ENCODE assay signal across 23 cellular contexts in genomic region chr17:40025559-40025958, GRCh38. TPM values are rescaled to one million over a fixed set of nuclear protein-coding genes. Genes with fewer than 3 reads are reported as not detected.
A peak's percentile ranks its signal among the peaks of the same experiment; 100 is the strongest.
DNase-seq lines count a peak whose midpoint lies in the region; ATAC-seq, FAIRE-seq and TF ChIP-seq lines count a peak whose summit lies in the region.
"Had no signal": no experiment of that assay in that cellular context is flagged by ENCODE, and none has a peak within 500 bp of the region (broad histone marks: within the 10 kb centered on the region; RNA-seq: fewer than 3 reads in every experiment).

No MANE protein-coding gene starts in this region.

- FAIRE-seq in endothelial cell of umbilical vein (lab: Jason Lieb, UNC), result no peak
- FAIRE-seq: TTC549 had no signal

- H3K27me3 ChIP-seq in endothelial cell of umbilical vein (ENCODE audit: control insufficient read depth in 2 of 2, insufficient read depth in 2 of 2, low read length in 2 of 2) (no peaks in the 10 kb centered on the region), gastrocnemius medialis (no peaks in the 10 kb centered on the region)

- no peak overlapping the region for H3K4me2 ChIP-seq in endothelial cell of umbilical vein (ENCODE audit: insufficient read depth, low read length)

- dilution Hi-C loops in endothelial cell of umbilical vein (cut with MboI; ENCODE audit: extremely low pct_ligation_motif_present, low sequenced_read_pairs), result no loop called here

- no peak for DNase-seq in activated CD8-positive, alpha-beta T cell treated with anti-CD3 and anti-CD28 coated beads, Interleukin-2, amount 10 ng/mL, durations not matched to agents 7 days and 5 days
- no peak for DNase-seq in activated CD8-positive, alpha-beta T cell treated with anti-CD3 and anti-CD28 coated beads for 36 hours
- DNase-seq in RWPE1 (ENCODE audit: low spot score), result no peak
- no peak for DNase-seq in endothelial cell of umbilical vein (ENCODE audit: low read depth, low spot score)
- no peak for DNase-seq in gastrocnemius medialis
- DNase-seq in stimulated activated CD4-positive, alpha-beta T cell treated with anti-CD3 and anti-CD28 coated beads, Interleukin-4, amount 100 ng/mL, for 24 hours, result no peak
- no peak for DNase-seq in NCI-H146 (lab: John Stamatoyannopoulos, UW)
- DNase-seq: amygdala; cerebellar nuclear complex; effector memory CD8-positive, alpha-beta T cell; NCI-H1105 treated with DMSO at 0.1 percent for 48 hours; NCI-H69 had no signal

- ATAC-seq in activated CD8-positive, alpha-beta T cell treated with anti-CD3 and anti-CD28 coated beads, Interleukin-2, amount 10 ng/mL, durations not matched to agents 7 days and 5 days, result no peak
- ATAC-seq in activated CD8-positive, alpha-beta T cell treated with anti-CD3 and anti-CD28 coated beads for 36 hours, result no peak
- ATAC-seq in gastrocnemius medialis (no peak), GM21381 (IDR thresholded peaks at IDR 0.05; ENCODE audit: unreplicated experiment) (no peak)
- ATAC-seq: Panc1; stimulated activated effector memory CD8-positive, alpha-beta T cell treated with anti-CD3 and anti-CD28 coated beads, Interleukin-12 subunit alpha, Interleukin-12 subunit beta, amount 100 ng/mL, for 72 hours had no signal

- no peaks in the 10 kb centered on the region for H3K9me1 ChIP-seq in endothelial cell of umbilical vein (replicated peaks; ENCODE audit: control insufficient read depth, extremely low read depth, insufficient read depth, low read length)

- H3K36me3 Mint-ChIP-seq in activated CD8-positive, alpha-beta T cell treated with anti-CD3 and anti-CD28 coated beads, Interleukin-2, amount 10 ng/mL, durations not matched to agents 7 days and 5 days (ENCODE audit: low read depth), result peaks cover 46% of the 10 kb centered on the region
- peaks cover 39% of the 10 kb centered on the region for H3K36me3 Mint-ChIP-seq in activated CD8-positive, alpha-beta T cell treated with anti-CD3 and anti-CD28 coated beads for 36 hours (ENCODE audit: low read depth)

- peak overlapping the region; percentile 72 for H3K27ac Mint-ChIP-seq in activated CD8-positive, alpha-beta T cell treated with anti-CD3 and anti-CD28 coated beads, Interleukin-2, amount 10 ng/mL, durations not matched to agents 7 days and 5 days
- H3K27ac Mint-ChIP-seq in activated CD8-positive, alpha-beta T cell treated with anti-CD3 and anti-CD28 coated beads for 36 hours, result no peak overlapping the region
- H3K27ac Mint-ChIP-seq: activated CD4-positive, alpha-beta T cell treated with anti-CD3 and anti-CD28 coated beads, Interleukin-2, amount 10 ng/mL, durations not matched to agents 24 days and 14 days; CD14-positive monocyte; stimulated activated effector memory CD8-positive, alpha-beta T cell treated with anti-CD3 and anti-CD28 coated beads, Interleukin-12 subunit alpha, Interleukin-12 subunit beta, amount 100 ng/mL, for 72 hours had no signal

- H3K27ac ChIP-seq in RWPE1 (peak overlapping the region; percentile 99), endothelial cell of umbilical vein (ENCODE audit: insufficient read depth, low read depth, low read length) (peak overlapping the region; percentile 99), gastrocnemius medialis (peak overlapping the region; percentile 71 to 99 (median 94))
- H3K27ac ChIP-seq: thoracic aorta had no signal

- no peaks in the 10 kb centered on the region for H3K9me3 Mint-ChIP-seq in activated CD8-positive, alpha-beta T cell treated with anti-CD3 and anti-CD28 coated beads, Interleukin-2, amount 10 ng/mL, durations not matched to agents 7 days and 5 days (ENCODE audit: insufficient read depth)
- H3K9me3 Mint-ChIP-seq in activated CD8-positive, alpha-beta T cell treated with anti-CD3 and anti-CD28 coated beads for 36 hours, result no peaks in the 10 kb centered on the region
- H3K9me3 Mint-ChIP-seq: activated CD4-positive, alpha-beta T cell treated with anti-CD3 and anti-CD28 coated beads, Interleukin-2, amount 10 ng/mL, durations not matched to agents 24 days and 14 days; activated T-cell treated with anti-CD3 and anti-CD28 coated beads, Interleukin-2, amount 50 U/mL, for 4 hours; CD14-positive monocyte; effector memory CD8-positive, alpha-beta T cell; stimulated activated effector memory CD8-positive, alpha-beta T cell treated with anti-CD3 and anti-CD28 coated beads, Interleukin-12 subunit alpha, Interleukin-12 subunit beta, amount 100 ng/mL, for 72 hours had no signal

- H3K9ac ChIP-seq in endothelial cell of umbilical vein (replicated peaks; ENCODE audit: extremely low read depth, insufficient read depth, low read length), result peak overlapping the region; percentile 10

- intact Hi-C loops in activated CD8-positive, alpha-beta T cell treated with anti-CD3 and anti-CD28 coated beads for 36 hours (cut with micrococcal nuclease), result no loop called here
- intact Hi-C loops in endothelial cell of umbilical vein (cut with micrococcal nuclease), result no loop called here
- intact Hi-C loops in gastrocnemius medialis (cut with DNase I; ENCODE audit: low total_unique reads), result no loop called here

- no peak for TF ChIP-seq POLR2A in endothelial cell of umbilical vein (IDR thresholded peaks at IDR 0.05; ENCODE audit: low read depth, low read length)
- no peak for TF ChIP-seq POLR2A in gastrocnemius medialis (IDR thresholded peaks at IDR 0.05)

- POLR2A ChIA-PET in activated CD8-positive, alpha-beta T cell treated with anti-CD3 and anti-CD28 coated beads, Interleukin-2, amount 10 ng/mL, durations not matched to agents 7 days and 5 days (lab: Charles Lee), result no interaction called here
- POLR2A ChIA-PET in activated CD8-positive, alpha-beta T cell treated with anti-CD3 and anti-CD28 coated beads for 36 hours (lab: Charles Lee), result interaction anchor here (1.0 to 2.1 kb wide), 3 partner anchors 10 to 98 kb away, joined by 3 to 15 read pairs (median 3); partner anchors contain the start of genes CSF3 and MED24
- POLR2A ChIA-PET in RWPE1 (lab: Yijun Ruan, JAX; ENCODE audit: low non-redundant PET) (interaction anchor here (0.6 kb wide), 1 partner anchor 52 kb away, joined by 3 read pairs; no protein-coding TSS in a partner anchor), endothelial cell of umbilical vein (lab: Charles Lee) (interaction anchor here (1.5 kb wide), 1 partner anchor 10 kb away, joined by 5 read pairs; the partner anchor contains the start of gene CSF3)

- no peak overlapping the region for H3K4me3 ChIP-seq in endothelial cell of umbilical vein (replicated peaks in 1 of 3; ENCODE audit: insufficient read depth in 1 of 3, low read depth in 1 of 3, low read length in 3 of 3)
- no peak overlapping the region for H3K4me3 ChIP-seq in gastrocnemius medialis
- H3K4me3 ChIP-seq: thoracic aorta had no signal

- H3K9me3 ChIP-seq in endothelial cell of umbilical vein (replicated peaks; ENCODE audit: control insufficient read depth, insufficient read depth, low read length) (no peaks in the 10 kb centered on the region), gastrocnemius medialis (no peaks in the 10 kb centered on the region)
- H3K9me3 ChIP-seq: thoracic aorta had no signal

- H3K36me3 ChIP-seq in endothelial cell of umbilical vein (ENCODE audit: control insufficient read depth in 2 of 2, extremely low read depth in 1 of 2, insufficient read depth in 2 of 2, low read length in 2 of 2) (peaks cover 3 to 28% of the 10 kb centered on the region in 2 experiments), gastrocnemius medialis (peaks cover 0 to 57% of the 10 kb centered on the region in 2 donors)

- H4K20me1 ChIP-seq in endothelial cell of umbilical vein (replicated peaks; ENCODE audit: control insufficient read depth, extremely low read depth, insufficient read depth, low read length), result no peaks in the 10 kb centered on the region

- in situ Hi-C loops in gastrocnemius medialis (cut with MboI; ENCODE audit: low sequenced_read_pairs in 4 of 4), result loop anchor here in 1 of 4 donors (25.0 kb wide), 1 partner anchor 137 kb away; no protein-coding TSS in a partner anchor

- no TSS peak for BruUV-seq in endothelial cell of umbilical vein (replicated peaks; lab: Mats Ljungman, UMichigan)

- no peak overlapping the region for H2AFZ ChIP-seq in endothelial cell of umbilical vein (ENCODE audit: low read depth, low read length)

- H3K4me1 ChIP-seq in endothelial cell of umbilical vein (ENCODE audit: control insufficient read depth, extremely low read depth, insufficient read depth, low read length), result peaks cover 61% of the 10 kb centered on the region
- peaks cover 47 to 57% of the 10 kb centered on the region in 2 donors for H3K4me1 ChIP-seq in gastrocnemius medialis

- CTCF ChIA-PET in activated CD8-positive, alpha-beta T cell treated with anti-CD3 and anti-CD28 coated beads, Interleukin-2, amount 10 ng/mL, durations not matched to agents 7 days and 5 days (lab: Charles Lee), result interaction anchor here (1.0 to 5.0 kb wide), 10 partner anchors 11 to 153 kb away, joined by 3 to 110 read pairs (median 5); partner anchors contain the start of gene CSF3
- CTCF ChIA-PET in activated CD8-positive, alpha-beta T cell treated with anti-CD3 and anti-CD28 coated beads for 36 hours (lab: Charles Lee), result interaction anchor here (0.9 to 4.9 kb wide), 20 partner anchors 11 to 403 kb away, joined by 3 to 79 read pairs (median 6); partner anchors contain the start of genes CSF3, MED24, MIEN1 and RAPGEFL1
- CTCF ChIA-PET in RWPE1 (lab: Yijun Ruan, JAX) (interaction anchor here (0.6 to 3.9 kb wide), 7 partner anchors 9 to 90 kb away, joined by 3 to 57 read pairs (median 3); partner anchors contain the start of gene CSF3), endothelial cell of umbilical vein (lab: Charles Lee) (interaction anchor here (0.8 to 5.5 kb wide), 10 partner anchors 10 to 143 kb away, joined by 3 to 246 read pairs (median 5); partner anchors contain the start of gene CSF3)

- no peak overlapping the region for H3K4me3 Mint-ChIP-seq in activated CD8-positive, alpha-beta T cell treated with anti-CD3 and anti-CD28 coated beads, Interleukin-2, amount 10 ng/mL, durations not matched to agents 7 days and 5 days
- no peak overlapping the region for H3K4me3 Mint-ChIP-seq in activated CD8-positive, alpha-beta T cell treated with anti-CD3 and anti-CD28 coated beads for 36 hours
- H3K4me3 Mint-ChIP-seq: activated T-cell treated with anti-CD3 and anti-CD28 coated beads, Interleukin-2, amount 50 U/mL, for 4 hours; CD14-positive monocyte; stimulated activated effector memory CD8-positive, alpha-beta T cell treated with anti-CD3 and anti-CD28 coated beads, Interleukin-12 subunit alpha, Interleukin-12 subunit beta, amount 100 ng/mL, for 72 hours had no signal

- no peaks in the 10 kb centered on the region for H3K27me3 Mint-ChIP-seq in activated CD8-positive, alpha-beta T cell treated with anti-CD3 and anti-CD28 coated beads, Interleukin-2, amount 10 ng/mL, durations not matched to agents 7 days and 5 days (ENCODE audit: low read depth)
- no peaks in the 10 kb centered on the region for H3K27me3 Mint-ChIP-seq in activated CD8-positive, alpha-beta T cell treated with anti-CD3 and anti-CD28 coated beads for 36 hours
- H3K27me3 Mint-ChIP-seq: activated CD4-positive, alpha-beta T cell treated with anti-CD3 and anti-CD28 coated beads, Interleukin-2, amount 10 ng/mL, durations not matched to agents 24 days and 14 days; effector memory CD8-positive, alpha-beta T cell had no signal

- H3K79me2 ChIP-seq in endothelial cell of umbilical vein (ENCODE audit: control insufficient read depth, insufficient read depth, low read length), result no peaks in the 10 kb centered on the region

- peaks cover 23% of the 10 kb centered on the region for H3K4me1 Mint-ChIP-seq in activated CD8-positive, alpha-beta T cell treated with anti-CD3 and anti-CD28 coated beads, Interleukin-2, amount 10 ng/mL, durations not matched to agents 7 days and 5 days (ENCODE audit: low read depth)
- H3K4me1 Mint-ChIP-seq in activated CD8-positive, alpha-beta T cell treated with anti-CD3 and anti-CD28 coated beads for 36 hours (ENCODE audit: low read depth), result peaks cover 16% of the 10 kb centered on the region
- H3K4me1 Mint-ChIP-seq: CD14-positive monocyte had no signal

- no peak for TF ChIP-seq CTCF in activated CD8-positive, alpha-beta T cell treated with anti-CD3 and anti-CD28 coated beads for 36 hours (IDR thresholded peaks at IDR 0.05)
- TF ChIP-seq CTCF in RWPE1 (conservative IDR thresholded peaks at IDR 0.05; ENCODE audit: low read depth) (no peak), endothelial cell of umbilical vein (IDR thresholded peaks at IDR 0.05; ENCODE audit: extremely low read depth in 1 of 2, insufficient read depth in 1 of 2, low read depth in 1 of 2, low read length in 2 of 2) (no peak), gastrocnemius medialis (IDR thresholded peaks at IDR 0.05 in 4 of 5, conservative IDR thresholded peaks at IDR 0.05 in 1 of 5) (no peak)

RNA-seq across cellular contexts. Expression of gene CSF3, which starts 10.3 kb away (rescaled TPM):
- total RNA-seq in activated CD8-positive, alpha-beta T cell treated with anti-CD3 and anti-CD28 coated beads, Interleukin-2, amount 10 ng/mL, durations not matched to agents 7 days and 5 days, result not detected
- not detected for total RNA-seq in activated CD8-positive, alpha-beta T cell treated with anti-CD3 and anti-CD28 coated beads for 36 hours
- total RNA-seq in endothelial cell of umbilical vein (2.4 and 2.9 TPM in 2 replicates), gastrocnemius medialis (10 to 100 TPM; 11.4 to 20.6 (median 16.3) TPM)
- polyA plus RNA-seq in endothelial cell of umbilical vein, result 0.80 and 1.0 TPM in 2 replicates
- polyA plus RNA-seq in endothelial cell of umbilical vein (2011; cell fraction: cytosol; rRNA removed), result 0.96 and 1.5 TPM in 2 replicates
- polyA plus RNA-seq in endothelial cell of umbilical vein (2011; cell fraction: nucleus; rRNA removed), result 2.5 and 2.7 TPM in 2 replicates
- 1.6 and 3.1 TPM in 2 replicates for polyA plus RNA-seq in endothelial cell of umbilical vein (2012)
- 0.21 and 0.51 TPM in 2 replicates for polyA minus RNA-seq in endothelial cell of umbilical vein
- not detected for polyA minus RNA-seq in endothelial cell of umbilical vein (2011; cell fraction: cytosol; rRNA and poly(A)+ RNA removed)
- polyA minus RNA-seq in endothelial cell of umbilical vein (2011; cell fraction: nucleus; rRNA and poly(A)+ RNA removed), result 0.72 and 1.8 TPM in 2 replicates
- total RNA-seq: A172; activated CD4-positive, alpha-beta T cell treated with anti-CD3 and anti-CD28 coated beads, Interleukin-2, amount 10 ng/mL, durations not matched to agents 24 days and 14 days; activated T-cell treated with anti-CD3 and anti-CD28 coated beads, Interleukin-2, amount 50 U/mL, for 4 hours; kidney epithelial cell had no signal
- polyA plus RNA-seq: CD14-positive monocyte, neural cell had no signal

RNA-seq across cellular contexts. Expression of gene MED24, which starts 28.6 kb away (rescaled TPM):
- 10 to 100 TPM; 93.4 to 96.7 TPM for total RNA-seq in activated CD8-positive, alpha-beta T cell treated with anti-CD3 and anti-CD28 coated beads, Interleukin-2, amount 10 ng/mL, durations not matched to agents 7 days and 5 days
- 10 to 100 TPM; 90.2 to 96.4 TPM for total RNA-seq in activated CD8-positive, alpha-beta T cell treated with anti-CD3 and anti-CD28 coated beads for 36 hours
- total RNA-seq in endothelial cell of umbilical vein (120 and 124 TPM in 2 replicates), gastrocnemius medialis (100 to 1,000 TPM in 2 of 4 donors, 10 to 100 TPM in 2; 54.2 to 124 (median 93.9) TPM)
- 120 and 122 TPM in 2 replicates for polyA plus RNA-seq in endothelial cell of umbilical vein
- 98.6 and 101 TPM in 2 replicates for polyA plus RNA-seq in endothelial cell of umbilical vein (2011; cell fraction: cytosol; rRNA removed)
- 353 and 444 TPM in 2 replicates for polyA plus RNA-seq in endothelial cell of umbilical vein (2011; cell fraction: nucleus; rRNA removed)
- 97.1 and 98.7 TPM in 2 replicates for polyA plus RNA-seq in endothelial cell of umbilical vein (2012)
- polyA minus RNA-seq in endothelial cell of umbilical vein, result 152 and 208 TPM in 2 replicates
- 84.2 TPM for polyA minus RNA-seq in endothelial cell of umbilical vein (2011; cell fraction: cytosol; rRNA and poly(A)+ RNA removed)
- polyA minus RNA-seq in endothelial cell of umbilical vein (2011; cell fraction: nucleus; rRNA and poly(A)+ RNA removed), result 180 and 192 TPM in 2 replicates

RNA-seq across cellular contexts. Expression of gene THRA, which starts 37.2 kb away (rescaled TPM):
- total RNA-seq in activated CD8-positive, alpha-beta T cell treated with anti-CD3 and anti-CD28 coated beads, Interleukin-2, amount 10 ng/mL, durations not matched to agents 7 days and 5 days, result 1 to 10 TPM; 8.7 to 9.7 TPM
- 10 to 100 TPM; 11.1 to 13.8 TPM for total RNA-seq in activated CD8-positive, alpha-beta T cell treated with anti-CD3 and anti-CD28 coated beads for 36 hours
- 24.9 and 29.6 TPM in 2 replicates for total RNA-seq in endothelial cell of umbilical vein
- polyA plus RNA-seq in endothelial cell of umbilical vein, result 17.4 and 18.8 TPM in 2 replicates
- polyA plus RNA-seq in endothelial cell of umbilical vein (2011; cell fraction: cytosol; rRNA removed), result 17.9 and 18.5 TPM in 2 replicates
- 14.3 and 20.5 TPM in 2 replicates for polyA plus RNA-seq in endothelial cell of umbilical vein (2011; cell fraction: nucleus; rRNA removed)
- polyA plus RNA-seq in endothelial cell of umbilical vein (2012), result 22.3 and 27.8 TPM in 2 replicates
- polyA minus RNA-seq in endothelial cell of umbilical vein, result 18.1 and 19.7 TPM in 2 replicates
- polyA minus RNA-seq in endothelial cell of umbilical vein (2011; cell fraction: cytosol; rRNA and poly(A)+ RNA removed), result 7.4 TPM
- 6.3 and 8.5 TPM in 2 replicates for polyA minus RNA-seq in endothelial cell of umbilical vein (2011; cell fraction: nucleus; rRNA and poly(A)+ RNA removed)
- total RNA-seq in gastrocnemius medialis, result 10 to 100 TPM; 42.2 to 71.6 (median 48.2) TPM

RNA-seq across cellular contexts. Expression of gene PSMD3, which starts 45.0 kb away (rescaled TPM):
- total RNA-seq in activated CD8-positive, alpha-beta T cell treated with anti-CD3 and anti-CD28 coated beads, Interleukin-2, amount 10 ng/mL, durations not matched to agents 7 days and 5 days, result 100 to 1,000 TPM; 104 to 116 TPM
- total RNA-seq in activated CD8-positive, alpha-beta T cell treated with anti-CD3 and anti-CD28 coated beads for 36 hours, result 100 to 1,000 TPM; 149 to 153 TPM
- total RNA-seq in endothelial cell of umbilical vein (136 and 142 TPM in 2 replicates), gastrocnemius medialis (100 to 1,000 TPM; 211 to 364 (median 329) TPM)
- polyA plus RNA-seq in endothelial cell of umbilical vein, result 117 and 120 TPM in 2 replicates
- polyA plus RNA-seq in endothelial cell of umbilical vein (2011; cell fraction: cytosol; rRNA removed), result 118 and 139 TPM in 2 replicates
- 111 and 117 TPM in 2 replicates for polyA plus RNA-seq in endothelial cell of umbilical vein (2011; cell fraction: nucleus; rRNA removed)
- 136 and 166 TPM in 2 replicates for polyA plus RNA-seq in endothelial cell of umbilical vein (2012)
- 106 and 111 TPM in 2 replicates for polyA minus RNA-seq in endothelial cell of umbilical vein
- polyA minus RNA-seq in endothelial cell of umbilical vein (2011; cell fraction: cytosol; rRNA and poly(A)+ RNA removed), result 66.7 TPM
- polyA minus RNA-seq in endothelial cell of umbilical vein (2011; cell fraction: nucleus; rRNA and poly(A)+ RNA removed), result 29.1 and 42.5 TPM in 2 replicates
